10 cellular contexts compared by ENCODE assay signal in genomic region chr12:54082402-54082892, GRCh38. TPM values are rescaled to one million over a fixed set of nuclear protein-coding genes. Genes with fewer than 3 reads are reported as not detected.
DNase-seq lines count a peak whose midpoint lies in the region; ATAC-seq and TF ChIP-seq lines count a peak whose summit lies in the region.
"Had no signal": no experiment of that assay in that cellular context is flagged by ENCODE, and none has a peak within 500 bp of the region (broad histone marks: within the 10 kb centered on the region; RNA-seq: fewer than 3 reads in every experiment).

No MANE protein-coding gene starts in this region.

- H3K36me3 ChIP-seq in HEK293 (ENCODE audit: control insufficient read depth in 2 of 2, insufficient read depth in 1 of 2, low read length in 2 of 2), result no peaks in the 10 kb centered on the region

- H3K4me3 ChIP-seq in HEK293 (ENCODE audit: low read depth, low read length), result no peak overlapping the region

- peaks cover 12% of the 10 kb centered on the region; the same call in 1 of the 2 replicates for H3K4me1 ChIP-seq in HEK293 (ENCODE audit: control insufficient read depth, insufficient read depth, low read length)

- no peaks in the 10 kb centered on the region for H3K9me3 ChIP-seq in HEK293 (ENCODE audit: control insufficient read depth, insufficient read depth, low read depth, low read length)

- CTCF ChIA-PET in HEK293 (lab: Yijun Ruan, JAX), result no interaction called here
- CTCF ChIA-PET in activated B cell treated with CpG ODN at 0.5 μM for 24 hours (lab: Charles Lee), result interaction anchor here (0.6 to 0.9 kb wide), 2 partner anchors 49 to 1924 kb away, joined by 3 to 4 read pairs; partner anchors contain the start of gene HOXC5

- TF ChIP-seq CTCF in HEK293 (tag by site-specific recombination; IDR thresholded peaks at IDR 0.05) (no peak), activated B cell treated with CpG ODN at 0.5 μM for 24 hours (IDR thresholded peaks at IDR 0.05) (no peak)

- peaks cover 20% of the 10 kb centered on the region for H3K4me1 Mint-ChIP-seq in activated B cell treated with CpG ODN at 0.5 μM for 24 hours
- peaks cover 19 to 37% of the 10 kb centered on the region in 2 donors for H3K4me1 Mint-ChIP-seq in effector memory CD8-positive, alpha-beta T cell (ENCODE audit: low read depth in 2 of 2)

- peak; percentile 37 for ATAC-seq in activated B cell treated with CpG ODN at 0.5 μM for 24 hours (ENCODE audit: low read depth)
- ATAC-seq in effector memory CD8-positive, alpha-beta T cell (replicated peaks), result peak; percentile 46
- no peak for ATAC-seq in GM18907 (IDR thresholded peaks at IDR 0.05; ENCODE audit: unreplicated experiment)
- ATAC-seq in GM21367 (IDR thresholded peaks at IDR 0.05; ENCODE audit: unreplicated experiment), result no peak
- ATAC-seq in HG03039 (IDR thresholded peaks at IDR 0.05; ENCODE audit: unreplicated experiment), result no peak
- no peak for ATAC-seq in GM21717 (IDR thresholded peaks at IDR 0.05; ENCODE audit: unreplicated experiment)

- H3K4me3 Mint-ChIP-seq in activated B cell treated with CpG ODN at 0.5 μM for 24 hours, result peak overlapping the region; percentile 85
- peak overlapping the region; percentile 82 to 86 for H3K4me3 Mint-ChIP-seq in effector memory CD8-positive, alpha-beta T cell

- H3K9me3 Mint-ChIP-seq in activated B cell treated with CpG ODN at 0.5 μM for 24 hours, result no peaks in the 10 kb centered on the region
- no peaks in the 10 kb centered on the region for H3K9me3 Mint-ChIP-seq in effector memory CD8-positive, alpha-beta T cell

- peak overlapping the region; percentile 91 for H3K27ac Mint-ChIP-seq in activated B cell treated with CpG ODN at 0.5 μM for 24 hours
- peak overlapping the region; percentile 86 to 98 for H3K27ac Mint-ChIP-seq in effector memory CD8-positive, alpha-beta T cell

- intact Hi-C loops in activated B cell treated with CpG ODN at 0.5 μM for 24 hours (cut with micrococcal nuclease), result loop anchor here (1.0 kb wide), 1 partner anchor 29 kb away; the partner anchor contains the start of gene HOXC4

- H3K36me3 Mint-ChIP-seq in activated B cell treated with CpG ODN at 0.5 μM for 24 hours (ENCODE audit: low read depth), result peaks cover 2% of the 10 kb centered on the region
- peaks cover 10% of the 10 kb centered on the region for H3K36me3 Mint-ChIP-seq in effector memory CD8-positive, alpha-beta T cell (ENCODE audit: insufficient read depth)

- H3K27me3 Mint-ChIP-seq in activated B cell treated with CpG ODN at 0.5 μM for 24 hours, result no peaks in the 10 kb centered on the region
- peaks cover 0 to 21% of the 10 kb centered on the region in 2 donors for H3K27me3 Mint-ChIP-seq in effector memory CD8-positive, alpha-beta T cell

- H3K27ac ChIP-seq in HEK293 (ENCODE audit: extremely low read depth, low read depth, low read length), result peak overlapping the region; percentile 95
- H3K27ac ChIP-seq: HL-60 had no signal

- peak; percentile 41 for DNase-seq in activated B cell treated with CpG ODN at 0.5 μM for 24 hours
- DNase-seq in effector memory CD8-positive, alpha-beta T cell, result peak; percentile 41 to 45 (median 41)
- peak; percentile 9 to 12 for DNase-seq in stimulated activated CD4-positive, alpha-beta T cell treated with anti-CD3 and anti-CD28 coated beads, Interleukin-2, amount 100 ng/mL, for 48 hours

- POLR2A ChIA-PET in HEK293 (lab: Yijun Ruan, JAX) (interaction anchor here (0.6 to 1.6 kb wide), 2 partner anchors 29 to 1789 kb away, joined by 5 to 9 read pairs; partner anchors contain the start of gene HOXC4), activated B cell treated with CpG ODN at 0.5 μM for 24 hours (lab: Charles Lee) (interaction anchor here (0.6 to 2.3 kb wide), 5 partner anchors 30 to 642 kb away, joined by 3 to 14 read pairs (median 3); partner anchors contain the start of genes HOXC4 and SMUG1)

TF ChIP-seq in HEK293, 187 proteins besides CTCF, POLR2A, EP300 and RAD21 (continues in another document):
- TF ChIP-seq ZNF138 (tag by site-specific recombination; IDR thresholded peaks at IDR 0.05; ENCODE audit: borderline replicate concordance) (no peak), ZFHX2 (tag by site-specific recombination; conservative IDR thresholded peaks at IDR 0.05) (peak; percentile 62; the same call in 1 of the 2 replicates), ZBTB11 (tag by site-specific recombination; conservative IDR thresholded peaks at IDR 0.05; ENCODE audit: low read depth) (no peak), ZSCAN30 (tag by site-specific recombination; IDR thresholded peaks at IDR 0.05) (peak; percentile 40; the same call in 1 of the 2 replicates), SP2 (tag by site-specific recombination; IDR thresholded peaks at IDR 0.05) (peak; percentile 64), ZNF350 (tag by site-specific recombination; IDR thresholded peaks at IDR 0.05) (no peak), TSHZ1 (tag by site-specific recombination; IDR thresholded peaks at IDR 0.05; ENCODE audit: borderline replicate concordance) (0 out of 2 replicates have a peak, but pooled peaks have one; percentile 36), ZNF2 (tag by site-specific recombination; IDR thresholded peaks at IDR 0.05) (no peak), ZBTB49 (tag by site-specific recombination; IDR thresholded peaks at IDR 0.05; ENCODE audit: low read depth) (no peak), ZNF37A (tag by site-specific recombination; IDR thresholded peaks at IDR 0.05) (no peak)

RNA-seq across cellular contexts. Expression of gene HOXC4, which starts 28.8 kb away (rescaled TPM):
- total RNA-seq in activated B cell treated with CpG ODN at 0.5 μM for 24 hours, result 4.3 and 4.8 TPM in 2 replicates
- total RNA-seq: temporal lobe had no signal

RNA-seq across cellular contexts. Expression of gene HOXC5, which starts 49.6 kb away (rescaled TPM):
- not detected in 2 replicates for total RNA-seq in activated B cell treated with CpG ODN at 0.5 μM for 24 hours
- total RNA-seq: temporal lobe had no signal

RNA-seq across cellular contexts. Expression of gene HOXC6, which starts 54.2 kb away (rescaled TPM):
- total RNA-seq in activated B cell treated with CpG ODN at 0.5 μM for 24 hours, result not detected in 2 replicates
- total RNA-seq: temporal lobe had no signal

Comparison
In these comparisons a context has a peak if more than half of its experiments do, and no peak if none do; other contexts are left out.
1. ATAC-seq: peak in activated B cell treated with CpG ODN at 0.5 μM for 24 hours (single experiment) and effector memory CD8-positive, alpha-beta T cell (single experiment); none in GM18907 (single experiment), GM21367 (single experiment), HG03039 (single experiment) and GM21717 (single experiment).
2. Peak in every context shown above with its lines, with median percentiles within 50 percentile points of each other: DNase-seq.